ENCODE assay signal across 8 cellular contexts in the genomic region with DNA sequence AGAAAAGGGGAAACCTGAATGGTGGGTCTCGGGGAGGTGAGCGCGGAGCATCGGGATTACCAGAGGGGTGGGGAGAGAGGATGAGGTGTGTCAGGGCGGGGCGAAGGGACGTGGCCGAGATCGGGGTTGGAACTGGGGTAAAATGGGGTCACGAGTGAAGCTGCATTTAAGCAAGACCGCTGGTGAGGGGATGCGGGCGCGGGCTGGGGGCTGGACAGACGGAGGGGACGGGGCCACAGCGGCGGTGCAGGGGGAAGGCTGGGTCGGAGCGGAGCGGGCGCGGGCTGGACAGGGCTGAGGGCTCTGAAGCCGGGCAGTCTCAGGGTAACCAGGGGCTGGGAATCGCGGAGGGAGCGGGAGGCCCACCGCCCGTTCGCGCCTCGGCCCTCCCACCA.
DNase-seq lines count a peak whose midpoint lies in the region; ATAC-seq and TF ChIP-seq lines count a peak whose summit lies in the region.
"Not testable (repeated sequence)": the region's sequence is repeated elsewhere in the genome, so short reads cannot be mapped to it uniquely, and the experiment has no call there.

No MANE protein-coding gene starts in this region.

- peak; percentile 39 for ATAC-seq in GM18907 (IDR thresholded peaks at IDR 0.05; ENCODE audit: unreplicated experiment)
- peak; percentile 21 for ATAC-seq in HG02840 (IDR thresholded peaks at IDR 0.05; ENCODE audit: low FRiP score, unreplicated experiment)
- ATAC-seq in activated CD8-positive, alpha-beta T cell treated with anti-CD3 and anti-CD28 coated beads for 36 hours = peak; percentile 25

- H3K9me2 ChIP-seq in MM.1S (replicated peaks; ENCODE audit: insufficient read depth, low read length) = not testable (repeated sequence)

- H3K79me2 ChIP-seq in MM.1S (ENCODE audit: low read length) = not testable (repeated sequence)

- not testable (repeated sequence) for H3K36me3 ChIP-seq in A673 (ENCODE audit: insufficient read depth, low read length, poor library complexity, severe bottlenecking); MM.1S (replicated peaks; ENCODE audit: insufficient read depth, low read length); prostate gland

- CTCF ChIA-PET in A673 (lab: Charles Lee); activated CD8-positive, alpha-beta T cell treated with anti-CD3 and anti-CD28 coated beads for 36 hours (lab: Charles Lee): not testable (repeated sequence)

- H3K9me3 Mint-ChIP-seq in activated CD8-positive, alpha-beta T cell treated with anti-CD3 and anti-CD28 coated beads for 36 hours; dendritic cell treated with granulocyte-macrophage colony-stimulating factor and Interleukin-4, amounts not matched to agents 40 ng/mL and 50 ng/mL, for 4 days: not testable (repeated sequence)

- not testable (repeated sequence) for DNase-seq in A673 (ENCODE audit: low spot score)
- DNase-seq in MM.1S (peak; percentile 6), prostate gland (ENCODE audit: low spot score) (peak; percentile 9)
- peak; percentile 54 for DNase-seq in activated CD8-positive, alpha-beta T cell treated with anti-CD3 and anti-CD28 coated beads for 36 hours

- peak overlapping the region; percentile 72 for H3K4me2 ChIP-seq in MM.1S (ENCODE audit: low read depth, low read length)

- peaks cover 16% of the 10 kb centered on the region for H3K4me1 Mint-ChIP-seq in activated CD8-positive, alpha-beta T cell treated with anti-CD3 and anti-CD28 coated beads for 36 hours (ENCODE audit: low read depth)
- peaks cover 52% of the 10 kb centered on the region for H3K4me1 Mint-ChIP-seq in dendritic cell treated with granulocyte-macrophage colony-stimulating factor and Interleukin-4, amounts not matched to agents 40 ng/mL and 50 ng/mL, for 4 days (ENCODE audit: low read depth)

- H2AFZ ChIP-seq in MM.1S (ENCODE audit: low read length) = 0 out of 2 replicates have a peak overlapping the region, but pooled peaks have one; percentile 27

- WGBS in prostate gland = under 1% methylated on average over 32 of the region's 32 CpGs

- peak overlapping the region; percentile 50 for H3K27ac ChIP-seq in A673 (ENCODE audit: low read depth, low read length, poor library complexity, severe bottlenecking)
- H3K27ac ChIP-seq in MM.1S (ENCODE audit: low read length) = not testable (repeated sequence)
- H3K27ac ChIP-seq in prostate gland = peak overlapping the region; percentile 69 to 81

- H3K9ac ChIP-seq in MM.1S (ENCODE audit: low read length) = peak overlapping the region; percentile 69; the same call in 1 of the 2 replicates

- peak overlapping the region; percentile 70 for H3K27ac Mint-ChIP-seq in activated CD8-positive, alpha-beta T cell treated with anti-CD3 and anti-CD28 coated beads for 36 hours
- H3K27ac Mint-ChIP-seq in dendritic cell treated with granulocyte-macrophage colony-stimulating factor and Interleukin-4, amounts not matched to agents 40 ng/mL and 50 ng/mL, for 4 days = peak overlapping the region; percentile 99

- not testable (repeated sequence) for H4K20me1 ChIP-seq in MM.1S (ENCODE audit: insufficient read depth, low read length)

- H3K4me3 ChIP-seq in A673 (ENCODE audit: low read depth, low read length, poor library complexity, severe bottlenecking) (peak overlapping the region; percentile 61), MM.1S (ENCODE audit: low read length) (peak overlapping the region; percentile 59), iPS-18c (ENCODE audit: insufficient read depth, low read depth, low read length) (peak overlapping the region; percentile 58), prostate gland (peak overlapping the region; percentile 57 to 70)

- POLR2A ChIA-PET in A673 (lab: Charles Lee; ENCODE audit: low non-redundant PET); activated CD8-positive, alpha-beta T cell treated with anti-CD3 and anti-CD28 coated beads for 36 hours (lab: Charles Lee): not testable (repeated sequence)

- not testable (repeated sequence) for TF ChIP-seq CTCF in A673 (conservative IDR thresholded peaks at IDR 0.05; ENCODE audit: low read depth, low read length); MM.1S (IDR thresholded peaks at IDR 0.05; ENCODE audit: low read length); activated CD8-positive, alpha-beta T cell treated with anti-CD3 and anti-CD28 coated beads for 36 hours (IDR thresholded peaks at IDR 0.05); prostate gland (IDR thresholded peaks at IDR 0.05)

- H3K4me1 ChIP-seq in A673 (ENCODE audit: insufficient read depth, low read length, poor library complexity, severe bottlenecking); MM.1S (ENCODE audit: low read length); prostate gland (replicated peaks): not testable (repeated sequence)

- BruUV-seq in A673 (replicated peaks; lab: Mats Ljungman, UMichigan) = not testable (repeated sequence)

- intact Hi-C loops in A673 (cut with micrococcal nuclease; ENCODE audit: unreplicated experiment); activated CD8-positive, alpha-beta T cell treated with anti-CD3 and anti-CD28 coated beads for 36 hours (cut with micrococcal nuclease); dendritic cell treated with granulocyte-macrophage colony-stimulating factor and Interleukin-4, amounts not matched to agents 40 ng/mL and 50 ng/mL, for 4 days (cut with micrococcal nuclease); prostate gland (cut with DNase I): not testable (repeated sequence)

- not testable (repeated sequence) for H3K27me3 ChIP-seq in A673 (replicated peaks; ENCODE audit: insufficient read depth, low read depth, low read length, poor library complexity); MM.1S (replicated peaks; ENCODE audit: insufficient read depth, low read length); prostate gland (replicated peaks; ENCODE audit: insufficient read depth)

- H3K27me3 Mint-ChIP-seq in activated CD8-positive, alpha-beta T cell treated with anti-CD3 and anti-CD28 coated beads for 36 hours; dendritic cell treated with granulocyte-macrophage colony-stimulating factor and Interleukin-4, amounts not matched to agents 40 ng/mL and 50 ng/mL, for 4 days: not testable (repeated sequence)

- not testable (repeated sequence) for H3F3A ChIP-seq in MM.1S (ENCODE audit: insufficient read depth, low read length)

- H3K9me3 ChIP-seq in A673 (ENCODE audit: low read depth, low read length, poor library complexity, severe bottlenecking); MM.1S (replicated peaks; ENCODE audit: insufficient read depth, low read length); iPS-18c (ENCODE audit: control insufficient read depth, insufficient read depth, low read length); prostate gland: not testable (repeated sequence)

- TF ChIP-seq POLR2A in prostate gland (IDR thresholded peaks at IDR 0.05) = not testable (repeated sequence)

- H3K36me3 Mint-ChIP-seq in activated CD8-positive, alpha-beta T cell treated with anti-CD3 and anti-CD28 coated beads for 36 hours (ENCODE audit: low read depth) = not testable (repeated sequence)
- H3K36me3 Mint-ChIP-seq in dendritic cell treated with granulocyte-macrophage colony-stimulating factor and Interleukin-4, amounts not matched to agents 40 ng/mL and 50 ng/mL, for 4 days (ENCODE audit: low read depth) = peaks cover 38% of the 10 kb centered on the region

- peak overlapping the region; percentile 85 for H3K4me3 Mint-ChIP-seq in activated CD8-positive, alpha-beta T cell treated with anti-CD3 and anti-CD28 coated beads for 36 hours
- peak overlapping the region; percentile 93 for H3K4me3 Mint-ChIP-seq in dendritic cell treated with granulocyte-macrophage colony-stimulating factor and Interleukin-4, amounts not matched to agents 40 ng/mL and 50 ng/mL, for 4 days
